Comparison of ENCODE assay signal across 35 cellular contexts in genomic region chr2:95399061-95399460, GRCh38. TPM values are rescaled to one million over a fixed set of nuclear protein-coding genes. Genes with fewer than 3 reads are reported as not detected.
DNase-seq lines count a peak whose midpoint lies in the region; ATAC-seq and TF ChIP-seq lines count a peak whose summit lies in the region.
"Had no signal": no experiment of that assay in that cellular context is flagged by ENCODE, and none has a peak within 500 bp of the region (broad histone marks: within the 10 kb centered on the region; RNA-seq: fewer than 3 reads in every experiment).

No MANE protein-coding gene starts in this region.

- H4K20me1 ChIP-seq in IMR-90 (ENCODE audit: insufficient read depth, low read length), result no peaks in the 10 kb centered on the region

- H3K36me3 ChIP-seq in IMR-90 (ENCODE audit: control insufficient read depth, insufficient read depth, low read length), result no peaks in the 10 kb centered on the region
- no peaks in the 10 kb centered on the region; the same call in 1 of the 2 replicates for H3K36me3 ChIP-seq in Panc1 (ENCODE audit: control insufficient read depth, insufficient read depth, low read length)
- no peaks in the 10 kb centered on the region for H3K36me3 ChIP-seq in trophoblast cell (ENCODE audit: control insufficient read depth in 1 of 2, insufficient read depth in 2 of 2, low read length in 2 of 2)
- no peaks in the 10 kb centered on the region for H3K36me3 ChIP-seq in Peyer's patch
- H3K36me3 ChIP-seq: BE2C; BLaER1; BLaER1 treated with 17β-estradiol and CSF1 and Interleukin-3, amounts not matched to agents 10 nM and 100 nM had no signal

- H3K9me3 Mint-ChIP-seq in nephron, result no peaks in the 10 kb centered on the region
- H3K9me3 Mint-ChIP-seq: CD4-positive, alpha-beta memory T cell; CD4-positive, alpha-beta T cell; CD8-positive, alpha-beta memory T cell; CD8-positive, alpha-beta T cell had no signal

- H4K5ac ChIP-seq in IMR-90 (ENCODE audit: low read depth, low read length), result no peak overlapping the region

- H3K14ac ChIP-seq in IMR-90 (replicated peaks; ENCODE audit: low read depth, low read length) (no peak overlapping the region), trophoblast cell (ENCODE audit: low read length) (no peak overlapping the region)

- no peak overlapping the region for H3K27ac Mint-ChIP-seq in nephron
- H3K27ac Mint-ChIP-seq: B cell; CD4-positive, alpha-beta memory T cell; CD4-positive, alpha-beta T cell; CD4-positive, CD25-positive, alpha-beta regulatory T cell; CD8-positive, alpha-beta T cell had no signal

- H2BK5ac ChIP-seq in IMR-90 (ENCODE audit: low read depth, low read length, poor library complexity, severe bottlenecking) (no peak overlapping the region), trophoblast cell (ENCODE audit: low read depth, low read length, poor library complexity) (no peak overlapping the region)

- H4K12ac ChIP-seq in trophoblast cell (ENCODE audit: low read depth, low read length), result no peak overlapping the region

- no peak overlapping the region for H3K23ac ChIP-seq in IMR-90 (ENCODE audit: low read depth, low read length)
- no peak overlapping the region for H3K23ac ChIP-seq in trophoblast cell (ENCODE audit: low read length)

- no peak overlapping the region for H2BK15ac ChIP-seq in IMR-90 (ENCODE audit: low read depth, low read length)

- in situ Hi-C loops in IMR-90 (cut with MboI; ENCODE audit: low sequenced_read_pairs) (no loop called here), Panc1 (cut with HindIII; ENCODE audit: low pct_unique_long_range_greater_than_20kb, low sequenced_read_pairs) (no loop called here)

- H3K4ac ChIP-seq in IMR-90 (ENCODE audit: low read depth, low read length) (no peak overlapping the region), trophoblast cell (ENCODE audit: low read depth, low read length) (no peak overlapping the region)

- WGBS in IMR-90 (ENCODE audit: extremely low coverage in 2 of 2, insufficient read length in 1 of 2), 2 experiments, result 100% methylated on average over 3 of the region's 7 CpGs; no CpG with 5 or more reads in 1 of the 2 experiments
- WGBS in trophoblast cell (ENCODE audit: extremely low coverage, insufficient coverage, insufficient read length), result no CpG with 5 or more reads among the region's 7 CpGs

- H3K4me3 ChIP-seq in IMR-90 (ENCODE audit: insufficient read depth, low read depth, low read length) (no peak overlapping the region), Panc1 (ENCODE audit: low read depth in 2 of 2, low read length in 2 of 2) (no peak overlapping the region), trophoblast cell (ENCODE audit: low read depth, low read length) (no peak overlapping the region), Peyer's patch (no peak overlapping the region)
- H3K4me3 ChIP-seq: A549; BLaER1; BLaER1 treated with 17β-estradiol and CSF1 and Interleukin-3, amounts not matched to agents 10 nM and 100 nM had no signal

- intact Hi-C loops in IMR-90 (cut with micrococcal nuclease) (no loop called here), Panc1 (cut with micrococcal nuclease; ENCODE audit: unreplicated experiment) (no loop called here)

- CTCF ChIA-PET in IMR-90 (lab: Yijun Ruan, JAX), result no interaction called here
- CTCF ChIA-PET in Panc1 (lab: Charles Lee), result no interaction called here

- H2BK12ac ChIP-seq in trophoblast cell (ENCODE audit: low read length), result no peak overlapping the region

- H2BK120ac ChIP-seq in IMR-90 (ENCODE audit: low read depth, low read length) (no peak overlapping the region), trophoblast cell (ENCODE audit: insufficient read depth, low read length, poor library complexity) (no peak overlapping the region)

- H3K27me3 ChIP-seq in IMR-90 (ENCODE audit: control insufficient read depth, insufficient read depth, low read length), result peaks cover 6% of the 10 kb centered on the region; the same call in 1 of the 2 replicates
- no peaks in the 10 kb centered on the region for H3K27me3 ChIP-seq in Panc1 (ENCODE audit: control insufficient read depth, insufficient read depth, low read length)
- H3K27me3 ChIP-seq in trophoblast cell (ENCODE audit: insufficient read depth, low read length), result no peaks in the 10 kb centered on the region
- no peaks in the 10 kb centered on the region for H3K27me3 ChIP-seq in Peyer's patch
- H3K27me3 ChIP-seq: BE2C; BLaER1; BLaER1 treated with 17β-estradiol and CSF1 and Interleukin-3, amounts not matched to agents 10 nM and 100 nM had no signal

- peak overlapping the region; percentile 25 for H2AK9ac ChIP-seq in IMR-90 (replicated peaks; ENCODE audit: low read depth, low read length, poor library complexity)

- TF ChIP-seq CTCF in IMR-90 (conservative IDR thresholded peaks at IDR 0.05; ENCODE audit: low read depth, low read length) (no peak), Panc1 (IDR thresholded peaks at IDR 0.05) (no peak), nephron (IDR thresholded peaks at IDR 0.05; ENCODE audit: unreplicated experiment in 3 of 3) (no peak), Peyer's patch (IDR thresholded peaks at IDR 0.05) (no peak)

- no peak overlapping the region for H3K4me2 ChIP-seq in IMR-90 (ENCODE audit: low read depth, low read length)
- no peak overlapping the region for H3K4me2 ChIP-seq in trophoblast cell (ENCODE audit: low read length)
- H3K4me2 ChIP-seq: A549; BLaER1; BLaER1 treated with 17β-estradiol and CSF1 and Interleukin-3, amounts not matched to agents 10 nM and 100 nM had no signal

- no peak overlapping the region for H3K27ac ChIP-seq in IMR-90 (ENCODE audit: insufficient read depth, low read length)
- H3K27ac ChIP-seq in Panc1 (ENCODE audit: low read length), result no peak overlapping the region
- H3K27ac ChIP-seq in trophoblast cell (ENCODE audit: low read depth, low read length), result no peak overlapping the region
- H3K27ac ChIP-seq in Peyer's patch, result no peak overlapping the region
- H3K27ac ChIP-seq: 22Rv1; A549; BLaER1; BLaER1 treated with 17β-estradiol and CSF1 and Interleukin-3, amounts not matched to agents 10 nM and 100 nM; C4-2B had no signal

- no peak overlapping the region for H3K18ac ChIP-seq in IMR-90 (ENCODE audit: low read depth, low read length)
- H3K18ac ChIP-seq in trophoblast cell (ENCODE audit: low read length), result no peak overlapping the region

- H3K4me1 Mint-ChIP-seq in nephron, result peaks cover 22% of the 10 kb centered on the region

- H4K91ac ChIP-seq in IMR-90 (ENCODE audit: insufficient read depth, low read depth, low read length), result no peak overlapping the region
- no peak overlapping the region for H4K91ac ChIP-seq in trophoblast cell (ENCODE audit: low read depth, low read length)

- H3K79me1 ChIP-seq in IMR-90 (ENCODE audit: low read depth in 1 of 2, low read length in 2 of 2) (peaks cover 14 to 23% of the 10 kb centered on the region in 2 experiments), trophoblast cell (ENCODE audit: low read length) (peaks cover 2% of the 10 kb centered on the region)

- H2AK5ac ChIP-seq in IMR-90 (ENCODE audit: low read depth, low read length) (no peak overlapping the region), trophoblast cell (ENCODE audit: low read length) (no peak overlapping the region)

- H3K27me3 Mint-ChIP-seq in nephron (ENCODE audit: low read depth), result peaks cover 6% of the 10 kb centered on the region
- H3K27me3 Mint-ChIP-seq: B cell; CD4-positive, alpha-beta memory T cell; CD4-positive, alpha-beta T cell; CD8-positive, alpha-beta memory T cell had no signal

- POLR2A ChIA-PET in IMR-90 (lab: Charles Lee; ENCODE audit: unreplicated experiment), result no interaction called here
- POLR2A ChIA-PET in Panc1 (lab: Charles Lee), result no interaction called here

- peaks cover 2% of the 10 kb centered on the region for H3K79me2 ChIP-seq in trophoblast cell (ENCODE audit: control insufficient read depth, insufficient read depth, low read length, poor library complexity)

- peaks cover 5% of the 10 kb centered on the region; the same call in 1 of the 2 replicates for H3K9me1 ChIP-seq in IMR-90 (ENCODE audit: insufficient read depth, low read length)

- dilution Hi-C loops in IMR-90 (cut with HindIII; ENCODE audit: low sequenced_read_pairs, unreplicated experiment), result no loop called here

- H3K9me3 ChIP-seq in IMR-90 (ENCODE audit: control insufficient read depth, insufficient read depth, low read length) (no peaks in the 10 kb centered on the region), Panc1 (ENCODE audit: control insufficient read depth, insufficient read depth, low read depth, low read length) (no peaks in the 10 kb centered on the region), trophoblast cell (ENCODE audit: insufficient read depth, low read depth, low read length) (peaks cover 1% of the 10 kb centered on the region), Peyer's patch (no peaks in the 10 kb centered on the region)
- H3K9me3 ChIP-seq: A549; BE2C; BLaER1; BLaER1 treated with 17β-estradiol and CSF1 and Interleukin-3, amounts not matched to agents 10 nM and 100 nM; Caco-2 had no signal

- H3K4me1 ChIP-seq in IMR-90 (ENCODE audit: control insufficient read depth, insufficient read depth, low read length) (peaks cover 4% of the 10 kb centered on the region), Panc1 (ENCODE audit: control insufficient read depth, insufficient read depth, low read length) (0 out of 2 replicates have a peak, but pooled peaks cover 2% of the 10 kb centered on the region), trophoblast cell (ENCODE audit: control insufficient read depth in 1 of 2, insufficient read depth in 2 of 2, low read length in 2 of 2) (peaks cover 3 to 10% of the 10 kb centered on the region in 2 experiments), Peyer's patch (peaks cover 0 to 17% (median 0%) of the 10 kb centered on the region in 4 donors)
- H3K4me1 ChIP-seq: BE2C had no signal

- TF ChIP-seq RAD21 in IMR-90 (IDR thresholded peaks at IDR 0.05; ENCODE audit: low read length), result no peak

- ATAC-seq in IMR-90 (ENCODE audit: low read depth) (no peak), Panc1 (no peak), HG02571 (IDR thresholded peaks at IDR 0.05; ENCODE audit: unreplicated experiment) (no peak)
- ATAC-seq: A549; CD8-positive, alpha-beta T cell had no signal

- H2AFZ ChIP-seq in IMR-90 (replicated peaks; ENCODE audit: low read length, poor library complexity), result no peak overlapping the region
- no peak overlapping the region for H2AFZ ChIP-seq in trophoblast cell (ENCODE audit: insufficient read depth, low read length, poor library complexity)

- no peak overlapping the region for H2BK20ac ChIP-seq in IMR-90 (ENCODE audit: low read depth, low read length)

- H3K9ac ChIP-seq in IMR-90 (ENCODE audit: low read depth, low read length) (no peak overlapping the region), trophoblast cell (ENCODE audit: low read length) (no peak overlapping the region)
- H3K9ac ChIP-seq: BLaER1; BLaER1 treated with 17β-estradiol and CSF1 and Interleukin-3, amounts not matched to agents 10 nM and 100 nM had no signal

- H3K36me3 Mint-ChIP-seq in nephron (ENCODE audit: low read depth), result no peaks in the 10 kb centered on the region
- H3K36me3 Mint-ChIP-seq: CD14-positive monocyte; CD4-positive, CD25-positive, alpha-beta regulatory T cell had no signal

- H4K8ac ChIP-seq in IMR-90 (ENCODE audit: low read depth in 2 of 2, low read length in 2 of 2) (no peak overlapping the region), trophoblast cell (ENCODE audit: low read depth, low read length) (no peak overlapping the region)

- H3K4me3 Mint-ChIP-seq in nephron, result peak overlapping the region in 2 of 3 experiments; percentile 17 to 61
- H3K4me3 Mint-ChIP-seq: B cell; CD14-positive monocyte; CD8-positive, alpha-beta T cell had no signal

- BruUV-seq in IMR-90 (replicated peaks; lab: Mats Ljungman, UMichigan), result no TSS peak
- BruUV-seq in Panc1 (replicated peaks; lab: Mats Ljungman, UMichigan), result TSS peak; percentile 58

- TF ChIP-seq POLR2A in IMR-90 (IDR thresholded peaks at IDR 0.05; ENCODE audit: low read depth, low read length) (no peak), Peyer's patch (IDR thresholded peaks at IDR 0.05) (no peak)

- H3K56ac ChIP-seq in IMR-90 (ENCODE audit: extremely low read depth, insufficient read depth, low read length), result no peak overlapping the region

- DNase-seq in IMR-90 (no peak), Panc1 (ENCODE audit: low read depth, low spot score) (no peak), trophoblast cell (peak; percentile 58 to 72), Peyer's patch (no peak), AG08395 (ENCODE audit: low spot score) (no peak), NCI-H446 treated with DMSO at 0.1 percent for 48 hours (lab: John Stamatoyannopoulos, UW) (no peak)
- DNase-seq: 8988T; ACHN; AML-193; BE2C; C1 segment of cervical spinal cord; Caco-2; Calu3; CD4-positive, alpha-beta memory T cell; CD4-positive, alpha-beta T cell; CD4-positive, CD25-positive, alpha-beta regulatory T cell; CD8-positive, alpha-beta memory T cell; CD8-positive, alpha-beta T cell; COR-L47; DMS 273 treated with DMSO at 0.1 percent for 48 hours; DMS153; DMS53; DMS79; DMS79 treated with DMSO at 0.1 percent for 48 hours; DND-41; EL had no signal

RNA-seq across cellular contexts. Expression of gene FAHD2A, which starts 3.4 kb away (rescaled TPM):
- total RNA-seq in IMR-90 (2012; rRNA removed) (35.0 and 36.2 TPM in 2 replicates), Panc1 (2021; ENCODE audit: unreplicated experiment) (17.2 TPM), Peyer's patch (100 to 1,000 TPM in 2 of 4 donors, 10 to 100 TPM in 2; 10.7 to 112 (median 87.1) TPM)
- 34.0 and 35.1 TPM in 2 replicates for polyA plus RNA-seq in IMR-90 (2012; rRNA removed)
- 30.2 and 32.1 TPM in 2 replicates for polyA plus RNA-seq in IMR-90 (2012; cell fraction: cytosol; rRNA removed)
- polyA plus RNA-seq in IMR-90 (2012; cell fraction: nucleus; rRNA removed; ENCODE audit: low replicate concordance), result 64.5 and 80.7 TPM in 2 replicates
- 13.1 TPM for polyA plus RNA-seq in Panc1 (2012; ENCODE audit: insufficient read length)
- 9.6 and 10.0 TPM in 2 replicates for polyA plus RNA-seq in trophoblast cell (2013)

Comparison
In these comparisons a context has a peak if more than half of its experiments do, and no peak if none do; other contexts are left out.
1. DNase-seq: peak in trophoblast cell (2 of 2); none in IMR-90 (single experiment), Panc1 (single experiment), Peyer's patch (0 of 3), AG08395 (single experiment) and NCI-H446 treated with DMSO at 0.1 percent for 48 hours (single experiment).